Comparison of ENCODE assay signal across 2 cellular contexts in genomic region chr20:48869442-48869841, GRCh38.
TF ChIP-seq lines count a peak whose summit lies in the region.

No MANE protein-coding gene starts in this region.

TF ChIP-seq in HEK293, 187 proteins besides CTCF, POLR2A, EP300 and RAD21:
- TF ChIP-seq ZNF146 (tag by site-specific recombination; IDR thresholded peaks at IDR 0.05), result peak; percentile 92
TF ChIP-seq in HEK293: peak in this region for 1; not testable (repeated sequence) for 186.

TF ChIP-seq in K562, 482 proteins besides CTCF, POLR2A, EP300 and RAD21:
- peak; percentile 83 for TF ChIP-seq ZNF146 (CRISPR knock-in tag; IDR thresholded peaks at IDR 0.05; ENCODE audit: unreplicated experiment)
